21 cellular contexts compared by ENCODE assay signal in genomic region chr3:194843543-194843942, GRCh38.
"Had no signal": no experiment of that assay in that cellular context is flagged by ENCODE, and none has a peak within 500 bp of the region (broad histone marks: within the 10 kb centered on the region; RNA-seq: fewer than 3 reads in every experiment).

No MANE protein-coding gene starts in this region.

- H3K36me3 ChIP-seq: breast epithelium, colonic mucosa, esophagus muscularis mucosa, left lung, thoracic aorta, vagina had no signal

- H3K4me3 ChIP-seq: breast epithelium, colonic mucosa, esophagus muscularis mucosa, hepatocyte, left lung, thoracic aorta, vagina had no signal

- H3K9me3 ChIP-seq: breast epithelium, colonic mucosa, esophagus muscularis mucosa, left lung, thoracic aorta, vagina had no signal

- H3K27ac ChIP-seq: breast epithelium, colonic mucosa, esophagus muscularis mucosa, hepatocyte, left lung, thoracic aorta, vagina had no signal

- H3K4me1 ChIP-seq: breast epithelium, colonic mucosa, vagina had no signal

- ATAC-seq: activated CD4-positive, alpha-beta T cell treated with anti-CD3 and anti-CD28 coated beads for 36 hours; activated T-cell treated with anti-CD3 and anti-CD28 coated beads, Interleukin-2, amount 50 U/mL, for 4 hours; naive thymus-derived CD8-positive, alpha-beta T cell had no signal

- H3K27me3 ChIP-seq: breast epithelium, colonic mucosa, esophagus muscularis mucosa, hepatocyte, left lung, vagina had no signal

- H3K79me2 ChIP-seq: hepatocyte had no signal

- H3K4me2 ChIP-seq: hepatocyte had no signal

- H2AFZ ChIP-seq: hepatocyte had no signal

- DNase-seq: activated B cell treated with CpG ODN at 0.5 μM for 24 hours; activated CD4-positive, alpha-beta T cell treated with anti-CD3 and anti-CD28 coated beads for 36 hours; activated CD4-positive, alpha-beta T cell treated with anti-CD3 and anti-CD28 coated beads, Interleukin-2, amount 50 U/mL, for 4 hours; activated CD8-positive, alpha-beta memory T cell treated with anti-CD3 and anti-CD28 coated beads, Interleukin-2, amount 50 U/mL, for 48 hours; activated naive CD4-positive, alpha-beta T cell; activated naive CD8-positive, alpha-beta T cell treated with anti-CD3 and anti-CD28 coated beads for 36 hours; activated T-cell treated with anti-CD3 and anti-CD28 coated beads, Interleukin-2, amount 50 U/mL, for 4 hours; amniotic stem cell; colonic mucosa; kidney glomerular epithelial cell; left lung; retina; stimulated activated CD4-positive, alpha-beta T cell treated with anti-CD3 and anti-CD28 coated beads, Interleukin-4, amount 100 ng/mL, for 24 hours; stimulated activated naive CD4-positive, alpha-beta T cell treated with Interleukin-2 at 50 U/mL for 16 hours; T-helper 9 cell had no signal
